28 cellular contexts compared by ENCODE assay signal in genomic region chr22:20386972-20387371, GRCh38. TPM values are rescaled to one million over a fixed set of nuclear protein-coding genes. Genes with fewer than 3 reads are reported as not detected.
DNase-seq lines count a peak whose midpoint lies in the region; ATAC-seq, FAIRE-seq and TF ChIP-seq lines count a peak whose summit lies in the region.
"Had no signal": no experiment of that assay in that cellular context is flagged by ENCODE, and none has a peak within 500 bp of the region (broad histone marks: within the 10 kb centered on the region; RNA-seq: fewer than 3 reads in every experiment).

No MANE protein-coding gene starts in this region.

- no peaks in the 10 kb centered on the region for H3K36me3 ChIP-seq in K562 (ENCODE audit: control insufficient read depth, insufficient read depth, low read length)
- H3K36me3 ChIP-seq: BE2C; BLaER1; BLaER1 treated with 17β-estradiol and CSF1 and Interleukin-3, amounts not matched to agents 10 nM and 100 nM had no signal

- H4K20me1 ChIP-seq in K562 (replicated peaks; ENCODE audit: control insufficient read depth, insufficient read depth, low read length) = no peaks in the 10 kb centered on the region
- H4K20me1 ChIP-seq: BLaER1; BLaER1 treated with 17β-estradiol and CSF1 and Interleukin-3, amounts not matched to agents 10 nM and 100 nM had no signal

- no peak overlapping the region for H3K27ac ChIP-seq in K562 (ENCODE audit: extremely low read depth, low read depth, low read length)
- H3K27ac ChIP-seq: 22Rv1; A549; BLaER1; BLaER1 treated with 17β-estradiol and CSF1 and Interleukin-3, amounts not matched to agents 10 nM and 100 nM; C4-2B had no signal

- no peak overlapping the region for H2AFZ ChIP-seq in K562 (ENCODE audit: low read depth, low read length)

- H3K79me2 ChIP-seq in K562 (ENCODE audit: control insufficient read depth, insufficient read depth, low read length) = no peaks in the 10 kb centered on the region

- TF ChIP-seq EP300 in K562 (IDR thresholded peaks at IDR 0.05; ENCODE audit: low read length) = no peak

- in situ Hi-C loops in K562 (cut with MboI) = no loop called here

- POLR2A ChIA-PET in K562 (lab: Yijun Ruan, JAX) = interaction anchor here (0.7 to 4.0 kb wide), 2 partner anchors 8 to 67 kb away, joined by 3 to 32 read pairs; partner anchors contain the start of gene ZNF74

- peaks cover 7% of the 10 kb centered on the region for H3K9me3 ChIP-seq in K562 (replicated peaks; ENCODE audit: control insufficient read depth, insufficient read depth, low read depth, low read length)
- H3K9me3 ChIP-seq: A549, BE2C, Caco-2 had no signal

- TF ChIP-seq RAD21 in K562 (CRISPR knock-in tag; conservative IDR thresholded peaks at IDR 0.05 in 1 of 2, IDR thresholded peaks at IDR 0.05 in 1 of 2) = no peak

- WGBS in K562 (ENCODE audit: insufficient coverage, low coverage, missing lambda C conversion rate) = 3% methylated on average over 4 of the region's 4 CpGs

- H3K4me1 ChIP-seq in K562 (replicated peaks in 1 of 2; ENCODE audit: control insufficient read depth in 2 of 2, insufficient read depth in 2 of 2, low read length in 2 of 2) = no peaks in the 10 kb centered on the region
- H3K4me1 ChIP-seq: A549, BE2C, BLaER1, Caco-2 had no signal

- no peaks in the 10 kb centered on the region for H3K9me1 ChIP-seq in K562 (ENCODE audit: control insufficient read depth, insufficient read depth, low read length)

- DNase-seq in K562 (ENCODE audit: extremely low read depth in 1 of 4, low spot score in 3 of 4) (peak in 1 of 4 experiments; percentile 27), mesenteric fat pad (ENCODE audit: low spot score) (peak; percentile 12), DMS79 treated with DMSO at 0.1 percent for 48 hours (lab: John Stamatoyannopoulos, UW) (no peak)
- DNase-seq in stimulated activated CD4-positive, alpha-beta T cell treated with anti-CD3 and anti-CD28 coated beads, Interleukin-2, amount 100 ng/mL, for 24 hours = no peak
- DNase-seq: 8988T; ACHN; BE2C; C1 segment of cervical spinal cord; Caco-2; Calu3; CD4-positive, alpha-beta memory T cell; CD4-positive, alpha-beta T cell; CD4-positive, CD25-positive, alpha-beta regulatory T cell; CD8-positive, alpha-beta memory T cell; CD8-positive, alpha-beta T cell; COR-L47; DMS 273 treated with DMSO at 0.1 percent for 48 hours; DMS153; DMS53; DMS79; DND-41; EL had no signal

- H3K9ac ChIP-seq in K562 (ENCODE audit: insufficient read depth in 1 of 2, low read depth in 2 of 2, low read length in 2 of 2) = no peak overlapping the region
- H3K9ac ChIP-seq: BLaER1; BLaER1 treated with 17β-estradiol and CSF1 and Interleukin-3, amounts not matched to agents 10 nM and 100 nM had no signal

- no peak overlapping the region for H3K4me2 ChIP-seq in K562 (ENCODE audit: insufficient read depth, low read length)
- H3K4me2 ChIP-seq: A549, BLaER1 had no signal

- CTCF ChIA-PET in K562 (lab: Yijun Ruan, JAX; ENCODE audit: low intra/inter-chr PET ratio) = no interaction called here

- H3K27me3 ChIP-seq in K562 (ENCODE audit: control insufficient read depth in 2 of 2, insufficient read depth in 2 of 2, low read length in 2 of 2) = peaks cover 40 to 61% of the 10 kb centered on the region in 2 experiments
- H3K27me3 ChIP-seq: BE2C; BLaER1; BLaER1 treated with 17β-estradiol and CSF1 and Interleukin-3, amounts not matched to agents 10 nM and 100 nM had no signal

- TF ChIP-seq POLR2A in K562 (conservative IDR thresholded peaks at IDR 0.05) = no peak

- TF ChIP-seq CTCF in K562 (IDR thresholded peaks at IDR 0.05 in 2 of 3, conservative IDR thresholded peaks at IDR 0.05 in 1 of 3; ENCODE audit: insufficient read depth in 2 of 3, low read depth in 1 of 3, low read length in 3 of 3) = no peak

- H3K4me3 ChIP-seq in K562 = no peak overlapping the region
- H3K4me3 ChIP-seq: A549; BLaER1; BLaER1 treated with 17β-estradiol and CSF1 and Interleukin-3, amounts not matched to agents 10 nM and 100 nM had no signal

- ATAC-seq in K562 = no peak
- ATAC-seq: A549; CD8-positive, alpha-beta T cell had no signal

- intact Hi-C loops in K562 (cut with micrococcal nuclease) = no loop called here

- FAIRE-seq in K562 (lab: Jason Lieb, UNC) = no peak
- FAIRE-seq: A549, D721Med had no signal

- no TSS peak for BruUV-seq in K562 (replicated peaks; lab: Mats Ljungman, UMichigan)

TF ChIP-seq in K562, 482 proteins besides CTCF, POLR2A, EP300 and RAD21:
- TF ChIP-seq MXD1 (CRISPR knock-in tag; IDR thresholded peaks at IDR 0.05; ENCODE audit: borderline replicate concordance, poor library complexity, severe bottlenecking) = peak; percentile 10
- TF ChIP-seq ZNF696 (CRISPR knock-in tag; conservative IDR thresholded peaks at IDR 0.05) = no peak
- TF ChIP-seq TAF15 (IDR thresholded peaks at IDR 0.05; ENCODE audit: low read depth, low read length) = no peak
- no peak for TF ChIP-seq ZNF184 (CRISPR knock-in tag; IDR thresholded peaks at IDR 0.05)
- TF ChIP-seq ZNF445 (CRISPR knock-in tag; IDR thresholded peaks at IDR 0.05; ENCODE audit: low read depth) = no peak
- 0 out of 2 replicates have a peak, but pooled peaks have one; percentile 27 for TF ChIP-seq ZSCAN32 (CRISPR knock-in tag; IDR thresholded peaks at IDR 0.05)
- TF ChIP-seq NFIX (CRISPR knock-in tag; IDR thresholded peaks at IDR 0.05; ENCODE audit: low read depth) = 0 out of 2 replicates have a peak, but pooled peaks have one; percentile 10
- no peak for TF ChIP-seq CEBPG (CRISPR knock-in tag; IDR thresholded peaks at IDR 0.05)
- peak; percentile 66 to 77 for TF ChIP-seq CEBPG (tag; conservative IDR thresholded peaks at IDR 0.05 in 1 of 2, IDR thresholded peaks at IDR 0.05 in 1 of 2)
- TF ChIP-seq NFATC3 (IDR thresholded peaks at IDR 0.05) = no peak
- peak; percentile 49; the same call in 1 of the 2 replicates for TF ChIP-seq GTF2E2 (tag; IDR thresholded peaks at IDR 0.05)

RNA-seq across cellular contexts. Expression of gene ZNF74, which starts 7.0 kb away (rescaled TPM):
- total RNA-seq in K562 (2011; cell fraction: chromatin; rRNA removed; ENCODE audit: low replicate concordance) = 36.8 and 68.2 TPM in 2 replicates
- 55.4 and 63.2 TPM in 2 replicates for total RNA-seq in K562 (2011; cell fraction: nucleolus; rRNA removed)
- 50.2 and 53.7 TPM in 2 replicates for total RNA-seq in K562 (2011; cell fraction: nucleoplasm; rRNA removed)
- total RNA-seq in K562 (2014; rRNA removed) (49.2 and 56.7 TPM in 2 replicates), K562 (2014; rRNA removed; fragmentation: Illumina TruSeq; extraction: Trizol) (17.4 and 20.5 TPM in 2 replicates), K562 (2015; rRNA removed; fragmentation: Illumina TruSeq; extraction: Trizol) (31.5 and 32.5 TPM in 2 replicates), K562 (2021) (53.5 and 55.7 TPM in 2 replicates), mesenteric fat pad (5.2 TPM)
- polyA plus RNA-seq in K562 (2011; rRNA removed) (33.8 and 49.7 TPM in 2 replicates), K562 (2014; fragmentation: Illumina TruSeq; extraction: Trizol) (22.8 and 24.5 TPM in 2 replicates), K562 (2014; fragmentation: Nextera tagmentation; extraction: Ambion mirVana) (1 to 10 TPM; 2.4 to 3.7 TPM), K562 (2014; rRNA removed) (37.1 and 62.8 TPM in 2 replicates)
- 56.9 and 67.4 TPM in 2 replicates for polyA plus RNA-seq in K562 (2011; cell fraction: cytosol; rRNA removed)
- 42.8 and 56.1 TPM in 2 replicates for polyA plus RNA-seq in K562 (2011; cell fraction: nucleus; rRNA removed)
- 31.5 and 39.9 TPM in 2 replicates for polyA plus RNA-seq in K562 (2012)
- polyA minus RNA-seq in K562 (2011; rRNA and poly(A)+ RNA removed) = 32.6 and 33.0 TPM in 2 replicates
- 39.3 and 58.2 TPM in 2 replicates for polyA minus RNA-seq in K562 (2011; cell fraction: cytosol; rRNA and poly(A)+ RNA removed)
- 23.6 and 28.3 TPM in 2 replicates for polyA minus RNA-seq in K562 (2011; cell fraction: nucleus; rRNA and poly(A)+ RNA removed)

RNA-seq across cellular contexts. Expression of gene SCARF2, which starts 50.7 kb away (rescaled TPM):
- total RNA-seq in K562 (2011; cell fraction: chromatin; rRNA removed; ENCODE audit: low replicate concordance) = 0.65 TPM in 1 of 2 replicates, not detected in the other
- 0.50 and 0.92 TPM in 2 replicates for total RNA-seq in K562 (2011; cell fraction: nucleolus; rRNA removed)
- total RNA-seq in K562 (2011; cell fraction: nucleoplasm; rRNA removed) = 0.15 TPM in 2 replicates
- 0.20 and 0.32 TPM in 2 replicates for total RNA-seq in K562 (2014; rRNA removed)
- total RNA-seq in K562 (2014; rRNA removed; fragmentation: Illumina TruSeq; extraction: Trizol) = not detected in 2 replicates
- not detected in 2 replicates for total RNA-seq in K562 (2015; rRNA removed; fragmentation: Illumina TruSeq; extraction: Trizol)
- 0.13 and 0.29 TPM in 2 replicates for total RNA-seq in K562 (2021)
- 0.06 and 0.26 TPM in 2 replicates for polyA plus RNA-seq in K562 (2011; rRNA removed)
- polyA plus RNA-seq in K562 (2011; cell fraction: cytosol; rRNA removed) = 0.15 and 0.25 TPM in 2 replicates
- polyA plus RNA-seq in K562 (2011; cell fraction: nucleus; rRNA removed) = 0.61 and 0.65 TPM in 2 replicates
- 0.21 and 1.3 TPM in 2 replicates for polyA plus RNA-seq in K562 (2012)
- not detected in 2 replicates for polyA plus RNA-seq in K562 (2014; fragmentation: Illumina TruSeq; extraction: Trizol)
- polyA plus RNA-seq in K562 (2014; fragmentation: Nextera tagmentation; extraction: Ambion mirVana) = not detected
- polyA plus RNA-seq in K562 (2014; rRNA removed) = 0.13 and 0.23 TPM in 2 replicates
- not detected in 2 replicates for polyA minus RNA-seq in K562 (2011; rRNA and poly(A)+ RNA removed)
- not detected in 2 replicates for polyA minus RNA-seq in K562 (2011; cell fraction: cytosol; rRNA and poly(A)+ RNA removed)
- polyA minus RNA-seq in K562 (2011; cell fraction: nucleus; rRNA and poly(A)+ RNA removed) = 0.22 and 0.27 TPM in 2 replicates
- 21.1 TPM for total RNA-seq in mesenteric fat pad

Comparison
In these comparisons a context has a peak if more than half of its experiments do, and no peak if none do; other contexts are left out.
1. RNA of gene SCARF2, which starts 50.7 kb away (total RNA-seq): 21.1 TPM in mesenteric fat pad (single experiment); 0.13 to 0.92 TPM in K562; every median in the first group is over 10 times any median in the second.